ENCODE assay signal across 10 cellular contexts in the genomic region with DNA sequence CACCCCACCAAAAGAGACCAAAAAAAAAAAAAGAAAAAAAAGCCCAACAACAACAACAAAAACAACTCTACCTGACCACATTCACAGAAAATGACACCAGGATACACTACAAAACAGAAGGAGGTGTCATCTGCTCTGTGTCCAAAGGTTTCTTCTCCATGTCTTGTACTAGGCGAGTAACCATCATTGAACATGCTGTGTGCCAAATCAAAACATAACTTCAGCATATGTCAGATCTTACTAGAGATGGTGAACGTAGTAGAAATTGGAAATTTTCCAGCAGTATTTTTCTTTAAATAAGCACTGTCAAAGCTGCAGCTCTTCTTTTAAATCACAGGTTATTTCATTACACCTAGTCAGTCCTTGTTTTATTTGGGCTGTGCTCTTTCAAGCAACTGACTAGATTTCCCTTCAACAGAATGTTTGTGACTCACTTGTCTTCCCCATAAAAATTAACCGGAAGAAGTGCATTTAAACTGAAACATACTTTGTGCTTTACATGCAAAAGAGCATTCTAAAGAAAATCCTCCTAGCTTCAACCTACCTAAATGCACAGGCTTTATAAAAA. TPM values are rescaled to one million over a fixed set of nuclear protein-coding genes. Genes with fewer than 3 reads are reported as not detected.
DNase-seq lines count a peak whose midpoint lies in the region; ATAC-seq lines count a peak whose summit lies in the region.
"Had no signal": no experiment of that assay in that cellular context is flagged by ENCODE, and none has a peak within 500 bp of the region (broad histone marks: within the 10 kb centered on the region; RNA-seq: fewer than 3 reads in every experiment).

No MANE protein-coding gene starts in this region.

- POLR2A ChIA-PET in CD8-positive, alpha-beta memory T cell (lab: Charles Lee), result interaction anchor here (0.7 kb wide), 1 partner anchor 849 kb away, joined by 4 read pairs; no protein-coding TSS in a partner anchor

- H3K27me3 ChIP-seq in CD8-positive, alpha-beta memory T cell (ENCODE audit: insufficient read depth, low read length, poor library complexity, severe bottlenecking), result no peaks in the 10 kb centered on the region
- H3K27me3 ChIP-seq: neutrophil had no signal

- no peak overlapping the region for H3K27ac ChIP-seq in CD8-positive, alpha-beta memory T cell (ENCODE audit: low read depth, low read length)
- H3K27ac ChIP-seq: neutrophil had no signal

- ATAC-seq in GM19035 (IDR thresholded peaks at IDR 0.05; ENCODE audit: unreplicated experiment), result no peak
- no peak for ATAC-seq in HG03354 (IDR thresholded peaks at IDR 0.05; ENCODE audit: poor library complexity, severe bottlenecking, unreplicated experiment)

- no peak overlapping the region for H3K4me3 ChIP-seq in CD8-positive, alpha-beta memory T cell (ENCODE audit: low read length)

- H3K9me3 Mint-ChIP-seq in CD8-positive, alpha-beta memory T cell, result no peaks in the 10 kb centered on the region
- H3K9me3 Mint-ChIP-seq in activated naive CD8-positive, alpha-beta T cell (ENCODE audit: low read depth), result no peaks in the 10 kb centered on the region

- peak overlapping the region; percentile 20 to 88 (median 70) for H3K27ac Mint-ChIP-seq in CD8-positive, alpha-beta memory T cell
- H3K27ac Mint-ChIP-seq in activated naive CD8-positive, alpha-beta T cell, result peak overlapping the region; percentile 72

- no peaks in the 10 kb centered on the region for H3K9me3 ChIP-seq in CD8-positive, alpha-beta memory T cell (ENCODE audit: low read length)
- H3K9me3 ChIP-seq: neutrophil had no signal

- H3K4me3 Mint-ChIP-seq in CD8-positive, alpha-beta memory T cell, result peak overlapping the region in 2 of 7 donors; percentile 1 to 6
- no peak overlapping the region for H3K4me3 Mint-ChIP-seq in activated naive CD8-positive, alpha-beta T cell

- CTCF ChIA-PET in CD8-positive, alpha-beta memory T cell (lab: Charles Lee), result no interaction called here

- no peaks in the 10 kb centered on the region for H3K27me3 Mint-ChIP-seq in CD8-positive, alpha-beta memory T cell
- H3K27me3 Mint-ChIP-seq in activated naive CD8-positive, alpha-beta T cell, result no peaks in the 10 kb centered on the region

- peaks cover 10% of the 10 kb centered on the region for H3K4me1 ChIP-seq in CD8-positive, alpha-beta memory T cell (ENCODE audit: insufficient read depth, low read length)

- no peak for DNase-seq in CD8-positive, alpha-beta memory T cell
- peak; percentile 54 for DNase-seq in HCEC 1CT
- DNase-seq in kidney tubule cell (ENCODE audit: low spot score), result peak; percentile 47
- DNase-seq in midbrain (lab: John Stamatoyannopoulos, UW), result no peak
- DNase-seq: NCI-H2171 treated with DMSO at 0.1 percent for 48 hours; stimulated activated CD4-positive, alpha-beta T cell treated with anti-CD3 and anti-CD28 coated beads, Interleukin-4, amount 100 ng/mL, for 1 hour had no signal

- peaks cover 62 to 79% (median 76%) of the 10 kb centered on the region in 3 donors for H3K4me1 Mint-ChIP-seq in CD8-positive, alpha-beta memory T cell
- peaks cover 67% of the 10 kb centered on the region for H3K4me1 Mint-ChIP-seq in activated naive CD8-positive, alpha-beta T cell (ENCODE audit: low read depth)

- peaks cover 17% of the 10 kb centered on the region for H3K36me3 ChIP-seq in CD8-positive, alpha-beta memory T cell (ENCODE audit: insufficient read depth, low read length)

- peaks cover 0 to 57% (median 14%) of the 10 kb centered on the region in 3 donors for H3K36me3 Mint-ChIP-seq in CD8-positive, alpha-beta memory T cell
- peaks cover 2% of the 10 kb centered on the region for H3K36me3 Mint-ChIP-seq in activated naive CD8-positive, alpha-beta T cell

RNA-seq across cellular contexts. Expression of gene MSL2, which starts 46.5 kb away (rescaled TPM):
- total RNA-seq in CD8-positive, alpha-beta memory T cell, result 10 to 100 TPM; 46.2 to 53.4 TPM
- polyA plus RNA-seq in CD8-positive, alpha-beta memory T cell, result 33.6 TPM

Comparison
In these comparisons a context has a peak if more than half of its experiments do, and no peak if none do; other contexts are left out.
1. DNase-seq: peak in HCEC 1CT (single experiment) and kidney tubule cell (single experiment); none in CD8-positive, alpha-beta memory T cell (0 of 5) and midbrain (single experiment).